ENCODE assay signal across 8 cellular contexts in the genomic region with DNA sequence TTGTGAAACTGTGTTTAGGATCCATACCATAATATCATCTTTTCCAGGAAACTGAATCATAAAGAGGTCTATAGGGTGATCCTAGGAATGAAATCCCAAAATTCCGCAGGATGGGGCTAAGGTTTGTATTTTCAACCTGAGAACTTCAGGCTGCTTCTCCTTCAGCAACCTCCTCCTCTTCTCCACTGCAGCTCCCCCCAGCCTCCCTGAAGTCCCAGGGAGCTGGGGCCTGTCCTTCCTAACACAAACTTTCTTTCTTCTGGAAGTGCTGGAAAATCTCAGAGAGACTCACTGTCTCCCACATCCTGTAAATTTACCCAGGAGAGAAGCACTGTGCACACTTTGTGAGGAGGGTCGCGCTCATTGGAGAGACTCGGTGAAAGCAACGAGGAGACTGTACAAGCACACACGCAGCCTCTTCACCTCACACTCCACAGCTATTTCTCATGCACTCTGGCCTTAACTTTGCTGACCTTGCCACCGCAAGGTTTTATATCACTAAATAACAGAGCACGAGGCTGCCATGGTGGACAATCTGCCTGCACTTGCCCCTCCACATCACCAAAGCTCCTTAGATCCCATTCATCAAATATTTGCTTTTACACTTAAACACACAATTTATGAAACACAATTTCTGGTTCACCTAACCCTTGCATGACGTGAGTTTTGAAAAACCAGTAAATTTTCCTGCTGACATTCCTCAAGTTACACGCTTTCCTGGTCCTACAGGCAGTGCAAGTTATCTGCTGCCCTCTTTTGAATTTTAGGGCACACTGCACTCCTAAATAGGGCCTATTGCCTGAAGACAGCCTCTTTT. TPM values are rescaled to one million over a fixed set of nuclear protein-coding genes. Genes with fewer than 3 reads are reported as not detected.
A peak's percentile ranks its signal among the peaks of the same experiment; 100 is the strongest.
DNase-seq lines count a peak whose midpoint lies in the region; ATAC-seq and TF ChIP-seq lines count a peak whose summit lies in the region.

No MANE protein-coding gene starts in this region.

- H3K9me2 ChIP-seq in Loucy (replicated peaks; ENCODE audit: low read depth, low read length), result no peaks in the 10 kb centered on the region

- H3K4me2 ChIP-seq in Loucy (ENCODE audit: low read depth, low read length, poor library complexity, severe bottlenecking), result no peak overlapping the region

- H3K9me3 ChIP-seq in Loucy (ENCODE audit: insufficient read depth, low read depth, low read length), result no peaks in the 10 kb centered on the region
- H3K9me3 ChIP-seq in naive thymus-derived CD4-positive, alpha-beta T cell (ENCODE audit: control insufficient read depth in 2 of 3, low read length in 3 of 3), result no peaks in the 10 kb centered on the region
- no peaks in the 10 kb centered on the region for H3K9me3 ChIP-seq in effector memory CD4-positive, alpha-beta T cell (ENCODE audit: control insufficient read depth, low read length)

- no peak overlapping the region for H3K27ac ChIP-seq in naive thymus-derived CD4-positive, alpha-beta T cell (ENCODE audit: low read depth, low read length)
- H3K27ac ChIP-seq in effector memory CD4-positive, alpha-beta T cell (ENCODE audit: insufficient read depth, low read length, poor library complexity, severe bottlenecking), result no peak overlapping the region

- no peaks in the 10 kb centered on the region for H3K4me1 Mint-ChIP-seq in naive thymus-derived CD4-positive, alpha-beta T cell

- H3K4me1 ChIP-seq in Loucy (ENCODE audit: insufficient read depth, low read length, poor library complexity, severe bottlenecking), result no peaks in the 10 kb centered on the region
- H3K4me1 ChIP-seq in naive thymus-derived CD4-positive, alpha-beta T cell (ENCODE audit: control insufficient read depth in 2 of 2, insufficient read depth in 2 of 2, low read length in 2 of 2), result no peaks in the 10 kb centered on the region
- no peaks in the 10 kb centered on the region for H3K4me1 ChIP-seq in effector memory CD4-positive, alpha-beta T cell (ENCODE audit: control insufficient read depth, insufficient read depth, low read length, poor library complexity, severe bottlenecking)

- no peak overlapping the region for H3K4me3 Mint-ChIP-seq in naive thymus-derived CD4-positive, alpha-beta T cell

- peaks cover 0 to 21% (median 3%) of the 10 kb centered on the region in 5 donors for H3K27me3 Mint-ChIP-seq in naive thymus-derived CD4-positive, alpha-beta T cell

- POLR2A ChIA-PET in naive thymus-derived CD4-positive, alpha-beta T cell (lab: Charles Lee), result no interaction called here

- CTCF ChIA-PET in naive thymus-derived CD4-positive, alpha-beta T cell (lab: Charles Lee), result no interaction called here

- no peaks in the 10 kb centered on the region for H4K20me1 ChIP-seq in Loucy (ENCODE audit: insufficient read depth, low read length, poor library complexity, severe bottlenecking)

- no peak overlapping the region for H2AFZ ChIP-seq in Loucy (ENCODE audit: low read length)

- ATAC-seq in GM18498 (IDR thresholded peaks at IDR 0.05; ENCODE audit: unreplicated experiment), result peak; percentile 60
- ATAC-seq in esophagus mucosa, result peak; percentile 81
- no peak for ATAC-seq in naive thymus-derived CD4-positive, alpha-beta T cell

- no peaks in the 10 kb centered on the region for H3F3A ChIP-seq in Loucy (ENCODE audit: low read depth)

- H3K27me3 ChIP-seq in Loucy (ENCODE audit: insufficient read depth, low read length, poor library complexity, severe bottlenecking), result no peaks in the 10 kb centered on the region
- no peaks in the 10 kb centered on the region for H3K27me3 ChIP-seq in naive thymus-derived CD4-positive, alpha-beta T cell (ENCODE audit: control insufficient read depth in 2 of 2, insufficient read depth in 2 of 2, low read length in 2 of 2)
- H3K27me3 ChIP-seq in effector memory CD4-positive, alpha-beta T cell (replicated peaks; ENCODE audit: control insufficient read depth, insufficient read depth, low read length, poor library complexity, severe bottlenecking), result no peaks in the 10 kb centered on the region

- peak; percentile 78 for TF ChIP-seq CTCF in Loucy (conservative IDR thresholded peaks at IDR 0.05; ENCODE audit: low read length)

- no peak overlapping the region for H3K27ac Mint-ChIP-seq in naive thymus-derived CD4-positive, alpha-beta T cell

- H3K9ac ChIP-seq in Loucy (ENCODE audit: low read depth, low read length, poor library complexity, severe bottlenecking), result no peak overlapping the region

- H3K36me3 Mint-ChIP-seq in naive thymus-derived CD4-positive, alpha-beta T cell, result no peaks in the 10 kb centered on the region

- no peaks in the 10 kb centered on the region for H3K79me2 ChIP-seq in Loucy (ENCODE audit: insufficient read depth, low read length)

- peaks cover 0 to 6% (median 0%) of the 10 kb centered on the region in 11 donors for H3K9me3 Mint-ChIP-seq in naive thymus-derived CD4-positive, alpha-beta T cell

- intact Hi-C loops in naive thymus-derived CD4-positive, alpha-beta T cell (cut with micrococcal nuclease), result no loop called here

- no peak overlapping the region for H3K4me3 ChIP-seq in Loucy (ENCODE audit: low read length, poor library complexity, severe bottlenecking)
- no peak overlapping the region for H3K4me3 ChIP-seq in naive thymus-derived CD4-positive, alpha-beta T cell (ENCODE audit: low read length)
- H3K4me3 ChIP-seq in effector memory CD4-positive, alpha-beta T cell (ENCODE audit: insufficient read depth, low read depth, low read length, poor library complexity, severe bottlenecking), result no peak overlapping the region

- H3K36me3 ChIP-seq in Loucy (ENCODE audit: insufficient read depth, low read length), result no peaks in the 10 kb centered on the region
- no peaks in the 10 kb centered on the region for H3K36me3 ChIP-seq in naive thymus-derived CD4-positive, alpha-beta T cell (ENCODE audit: control insufficient read depth in 2 of 3, insufficient read depth in 3 of 3, low read length in 3 of 3)
- H3K36me3 ChIP-seq in effector memory CD4-positive, alpha-beta T cell (ENCODE audit: control insufficient read depth, insufficient read depth, low read length), result no peaks in the 10 kb centered on the region

- peak; percentile 62 for DNase-seq in RPMI8226
- peak; percentile 33 for DNase-seq in mucosa of gallbladder (ENCODE audit: low spot score)
- DNase-seq in naive thymus-derived CD4-positive, alpha-beta T cell, result no peak
- DNase-seq in GM19238 (ENCODE audit: insufficient read length, low spot score), result no peak
- DNase-seq in effector memory CD4-positive, alpha-beta T cell, result no peak

RNA-seq across cellular contexts. Expression of gene ID4, which starts 14.3 kb away (rescaled TPM):
- total RNA-seq in esophagus mucosa, result 10.2 TPM
- 7.0 TPM for total RNA-seq in mucosa of gallbladder
- not detected for total RNA-seq in naive thymus-derived CD4-positive, alpha-beta T cell
- not detected for polyA plus RNA-seq in naive thymus-derived CD4-positive, alpha-beta T cell

Comparison
In these comparisons a context has a peak if more than half of its experiments do, and no peak if none do; other contexts are left out.
1. DNase-seq: peak in RPMI8226 (single experiment) and mucosa of gallbladder (single experiment); none in naive thymus-derived CD4-positive, alpha-beta T cell (0 of 9), GM19238 (single experiment) and effector memory CD4-positive, alpha-beta T cell (0 of 3).